In the genomic region with DNA sequence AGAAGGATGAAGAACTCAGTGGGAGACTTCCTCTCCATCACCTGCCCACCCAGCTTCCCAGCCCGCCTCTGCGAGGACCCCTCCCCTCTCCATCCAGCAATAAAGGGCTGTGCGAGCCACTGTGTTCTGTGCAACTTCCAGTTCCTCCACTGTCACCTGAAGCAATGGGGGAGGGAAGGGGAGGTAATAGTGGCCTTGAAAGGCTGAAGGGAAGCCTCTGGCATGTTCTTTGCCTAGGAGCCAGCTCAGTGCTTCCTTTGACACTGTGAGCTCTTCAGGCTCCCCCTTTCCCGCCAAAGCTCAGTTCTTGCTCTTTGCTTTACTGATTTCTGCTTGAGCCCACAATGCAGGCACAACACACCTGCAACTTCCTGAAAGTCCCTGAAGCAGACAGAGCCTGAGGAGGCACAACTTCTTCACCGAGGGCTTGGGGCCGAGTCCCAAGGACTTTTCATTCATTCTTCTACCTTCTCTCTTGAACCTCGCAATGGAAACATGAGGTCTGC, we compare ENCODE assay signal across 15 cellular contexts.
DNase-seq lines count a peak whose midpoint lies in the region; ATAC-seq and TF ChIP-seq lines count a peak whose summit lies in the region.
"Had no signal": no experiment of that assay in that cellular context is flagged by ENCODE, and none has a peak within 500 bp of the region (broad histone marks: within the 10 kb centered on the region; RNA-seq: fewer than 3 reads in every experiment).

No MANE protein-coding gene starts in this region.

- H3K4me2 ChIP-seq in smooth muscle cell: no peak overlapping the region

- H3K36me3 Mint-ChIP-seq in CD4-positive, CD25-positive, alpha-beta regulatory T cell: no peaks in the 10 kb centered on the region
- peaks cover 3% of the 10 kb centered on the region for H3K36me3 Mint-ChIP-seq in CD8-positive, alpha-beta T cell
- peaks cover 8% of the 10 kb centered on the region for H3K36me3 Mint-ChIP-seq in activated CD8-positive, alpha-beta T cell treated with anti-CD3 and anti-CD28 coated beads for 36 hours (ENCODE audit: low read depth)

- H3K27ac Mint-ChIP-seq in CD4-positive, CD25-positive, alpha-beta regulatory T cell: peak overlapping the region; percentile 82 to 99 (median 86)
- H3K27ac Mint-ChIP-seq in CD8-positive, alpha-beta T cell: peak overlapping the region; percentile 94
- H3K27ac Mint-ChIP-seq in activated CD8-positive, alpha-beta T cell treated with anti-CD3 and anti-CD28 coated beads for 36 hours: peak overlapping the region; percentile 84
- H3K27ac Mint-ChIP-seq: endodermal cell had no signal

- ATAC-seq in CD4-positive, CD25-positive, alpha-beta regulatory T cell (ENCODE audit: low read depth in 2 of 2): no peak
- no peak for ATAC-seq in CD8-positive, alpha-beta T cell
- ATAC-seq in activated CD8-positive, alpha-beta T cell treated with anti-CD3 and anti-CD28 coated beads for 36 hours: no peak
- ATAC-seq in foreskin keratinocyte (no peak), GM21526 (IDR thresholded peaks at IDR 0.05; ENCODE audit: low FRiP score, unreplicated experiment) (no peak), GM21529 (IDR thresholded peaks at IDR 0.05; ENCODE audit: unreplicated experiment) (no peak)

- H3F3A ChIP-seq in smooth muscle cell (ENCODE audit: low read depth): peaks cover 6% of the 10 kb centered on the region

- no peaks in the 10 kb centered on the region for H3K79me2 ChIP-seq in smooth muscle cell (ENCODE audit: low read depth)

- no peak for TF ChIP-seq CTCF in CD8-positive, alpha-beta T cell (IDR thresholded peaks at IDR 0.05)
- no peak for TF ChIP-seq CTCF in activated CD8-positive, alpha-beta T cell treated with anti-CD3 and anti-CD28 coated beads for 36 hours (IDR thresholded peaks at IDR 0.05)
- TF ChIP-seq CTCF in foreskin keratinocyte (conservative IDR thresholded peaks at IDR 0.05) (no peak), smooth muscle cell (IDR thresholded peaks at IDR 0.05; ENCODE audit: borderline replicate concordance, insufficient read depth, poor library complexity, severe bottlenecking) (no peak)

- WGBS in smooth muscle cell (ENCODE audit: low lambda C conversion rate): 94% methylated on average over 7 of the region's 7 CpGs

- H3K4me3 ChIP-seq in CD4-positive, CD25-positive, alpha-beta regulatory T cell (ENCODE audit: low read depth, low read length): peak overlapping the region; percentile 73
- H3K4me3 ChIP-seq in CD8-positive, alpha-beta T cell (ENCODE audit: low read depth, low read length): peak overlapping the region; percentile 18
- H3K4me3 ChIP-seq in smooth muscle cell: no peak overlapping the region
- H3K4me3 ChIP-seq: left ventricle myocardium inferior, ovary, sigmoid colon, tibial artery had no signal

- peak overlapping the region; percentile 14 for H3K27ac ChIP-seq in CD4-positive, CD25-positive, alpha-beta regulatory T cell (ENCODE audit: insufficient read depth, low read length, poor library complexity, severe bottlenecking)
- no peak overlapping the region for H3K27ac ChIP-seq in CD8-positive, alpha-beta T cell (ENCODE audit: low read depth, low read length)
- peak overlapping the region; percentile 87 for H3K27ac ChIP-seq in foreskin keratinocyte
- H3K27ac ChIP-seq in smooth muscle cell (ENCODE audit: low read depth): no peak overlapping the region
- H3K27ac ChIP-seq: left ventricle myocardium inferior, ovary, sigmoid colon, tibial artery had no signal

- H3K27me3 ChIP-seq in CD4-positive, CD25-positive, alpha-beta regulatory T cell (ENCODE audit: control insufficient read depth, insufficient read depth, low read length): no peaks in the 10 kb centered on the region
- no peaks in the 10 kb centered on the region for H3K27me3 ChIP-seq in CD8-positive, alpha-beta T cell (ENCODE audit: insufficient read depth, low read length)
- no peaks in the 10 kb centered on the region for H3K27me3 ChIP-seq in foreskin keratinocyte
- H3K27me3 ChIP-seq in smooth muscle cell (ENCODE audit: low read depth): no peaks in the 10 kb centered on the region
- H3K27me3 ChIP-seq: ovary, sigmoid colon, tibial artery had no signal

- no peaks in the 10 kb centered on the region for H3K9me3 Mint-ChIP-seq in CD4-positive, CD25-positive, alpha-beta regulatory T cell
- H3K9me3 Mint-ChIP-seq in CD8-positive, alpha-beta T cell: no peaks in the 10 kb centered on the region
- no peaks in the 10 kb centered on the region for H3K9me3 Mint-ChIP-seq in activated CD8-positive, alpha-beta T cell treated with anti-CD3 and anti-CD28 coated beads for 36 hours
- H3K9me3 Mint-ChIP-seq: endodermal cell had no signal

- no peak overlapping the region for H3K9ac ChIP-seq in smooth muscle cell (ENCODE audit: low read depth)

- intact Hi-C loops in CD8-positive, alpha-beta T cell (cut with DNase I, micrococcal nuclease): loop anchor here (1.0 to 5.0 kb wide), 3 partner anchors 16 to 1621 kb away; a partner anchor contains a TSS
- intact Hi-C loops in activated CD8-positive, alpha-beta T cell treated with anti-CD3 and anti-CD28 coated beads for 36 hours (cut with micrococcal nuclease): loop anchor here (5.0 kb wide), 1 partner anchor 36 kb away; no protein-coding TSS in a partner anchor
- intact Hi-C loops in head of caudate nucleus (cut with DNase I): no loop called here

- no peaks in the 10 kb centered on the region for H3K9me3 ChIP-seq in CD4-positive, CD25-positive, alpha-beta regulatory T cell (ENCODE audit: control insufficient read depth in 2 of 2, low read length in 2 of 2)
- H3K9me3 ChIP-seq in CD8-positive, alpha-beta T cell (ENCODE audit: low read length): no peaks in the 10 kb centered on the region
- H3K9me3 ChIP-seq in smooth muscle cell (replicated peaks; ENCODE audit: low read depth): no peaks in the 10 kb centered on the region
- H3K9me3 ChIP-seq: left ventricle myocardium inferior, ovary, sigmoid colon, tibial artery had no signal

- POLR2A ChIA-PET in CD8-positive, alpha-beta T cell (lab: Charles Lee): interaction anchor here (0.6 to 4.0 kb wide), 10 partner anchors 13 to 154 kb away, joined by 3 to 43 read pairs (median 4); a partner anchor contains a TSS
- POLR2A ChIA-PET in activated CD8-positive, alpha-beta T cell treated with anti-CD3 and anti-CD28 coated beads for 36 hours (lab: Charles Lee): interaction anchor here (1.2 to 1.9 kb wide), 5 partner anchors 8 to 59 kb away, joined by 3 to 12 read pairs (median 3); no protein-coding TSS in a partner anchor

- H3K4me1 ChIP-seq in CD4-positive, CD25-positive, alpha-beta regulatory T cell (ENCODE audit: control insufficient read depth, insufficient read depth, low read length, poor library complexity, severe bottlenecking): peaks cover 68% of the 10 kb centered on the region
- H3K4me1 ChIP-seq in CD8-positive, alpha-beta T cell (ENCODE audit: insufficient read depth, low read length): peaks cover 96% of the 10 kb centered on the region
- peaks cover 29% of the 10 kb centered on the region for H3K4me1 ChIP-seq in foreskin keratinocyte
- peaks cover 32% of the 10 kb centered on the region for H3K4me1 ChIP-seq in smooth muscle cell (ENCODE audit: low read depth)

- peaks cover 12% of the 10 kb centered on the region for H4K20me1 ChIP-seq in smooth muscle cell (ENCODE audit: low read depth)

- H3K36me3 ChIP-seq in CD4-positive, CD25-positive, alpha-beta regulatory T cell (ENCODE audit: control insufficient read depth, insufficient read depth, low read length): no peaks in the 10 kb centered on the region
- no peaks in the 10 kb centered on the region for H3K36me3 ChIP-seq in CD8-positive, alpha-beta T cell (ENCODE audit: insufficient read depth, low read length)
- H3K36me3 ChIP-seq in smooth muscle cell (ENCODE audit: low read depth): no peaks in the 10 kb centered on the region
- H3K36me3 ChIP-seq: left ventricle myocardium inferior, ovary, sigmoid colon, tibial artery had no signal

- H3K4me3 Mint-ChIP-seq in CD4-positive, CD25-positive, alpha-beta regulatory T cell: peak overlapping the region; percentile 76 to 83 (median 80)
- H3K4me3 Mint-ChIP-seq in CD8-positive, alpha-beta T cell: peak overlapping the region; percentile 74
- peak overlapping the region; percentile 40 for H3K4me3 Mint-ChIP-seq in activated CD8-positive, alpha-beta T cell treated with anti-CD3 and anti-CD28 coated beads for 36 hours
- H3K4me3 Mint-ChIP-seq: endodermal cell had no signal

- CTCF ChIA-PET in CD8-positive, alpha-beta T cell (lab: Charles Lee): interaction anchor here (1.0 to 3.6 kb wide), 8 partner anchors 15 to 337 kb away, joined by 3 to 13 read pairs (median 5); no protein-coding TSS in a partner anchor
- CTCF ChIA-PET in activated CD8-positive, alpha-beta T cell treated with anti-CD3 and anti-CD28 coated beads for 36 hours (lab: Charles Lee): interaction anchor here (1.0 to 1.4 kb wide), 6 partner anchors 11 to 215 kb away, joined by 3 to 5 read pairs (median 4); no protein-coding TSS in a partner anchor

- peaks cover 26 to 88% (median 65%) of the 10 kb centered on the region in 4 donors for H3K4me1 Mint-ChIP-seq in CD4-positive, CD25-positive, alpha-beta regulatory T cell
- H3K4me1 Mint-ChIP-seq in CD8-positive, alpha-beta T cell (ENCODE audit: low read depth): peaks cover 88% of the 10 kb centered on the region
- H3K4me1 Mint-ChIP-seq in activated CD8-positive, alpha-beta T cell treated with anti-CD3 and anti-CD28 coated beads for 36 hours (ENCODE audit: low read depth): peaks cover 81% of the 10 kb centered on the region

- no peak overlapping the region for H2AFZ ChIP-seq in smooth muscle cell (ENCODE audit: low read depth)

- H3K27me3 Mint-ChIP-seq in CD4-positive, CD25-positive, alpha-beta regulatory T cell: no peaks in the 10 kb centered on the region
- no peaks in the 10 kb centered on the region for H3K27me3 Mint-ChIP-seq in CD8-positive, alpha-beta T cell (ENCODE audit: low read depth)
- H3K27me3 Mint-ChIP-seq in activated CD8-positive, alpha-beta T cell treated with anti-CD3 and anti-CD28 coated beads for 36 hours: no peaks in the 10 kb centered on the region

- peak in 1 of 3 donors; percentile 34 for DNase-seq in CD4-positive, CD25-positive, alpha-beta regulatory T cell
- peak in 2 of 7 experiments; percentile 12 to 49 for DNase-seq in CD8-positive, alpha-beta T cell
- no peak for DNase-seq in activated CD8-positive, alpha-beta T cell treated with anti-CD3 and anti-CD28 coated beads for 36 hours
- DNase-seq in foreskin keratinocyte: no peak
- DNase-seq in head of caudate nucleus: no peak
- DNase-seq in smooth muscle cell (lab: John Stamatoyannopoulos, UW; ENCODE audit: unreplicated experiment): no peak
- DNase-seq: endodermal cell, left ventricle myocardium inferior, NCI-H187, NCI-H510A, ovary, sigmoid colon, tibial artery had no signal

Comparison
In these comparisons a context has a peak if more than half of its experiments do, and no peak if none do; other contexts are left out.
1. H3K27ac ChIP-seq: peak in CD4-positive, CD25-positive, alpha-beta regulatory T cell (single experiment) and foreskin keratinocyte (single experiment); none in CD8-positive, alpha-beta T cell (single experiment) and smooth muscle cell (single experiment).
2. Peak in every context shown above with its lines, with median percentiles within 50 percentile points of each other: H3K27ac Mint-ChIP-seq and H3K4me3 Mint-ChIP-seq.